8 cellular contexts compared by ENCODE assay signal in genomic region chr19:39846678-39847486, GRCh38. TPM values are rescaled to one million over a fixed set of nuclear protein-coding genes. Genes with fewer than 3 reads are reported as not detected.
DNase-seq lines count a peak whose midpoint lies in the region; ATAC-seq, FAIRE-seq and TF ChIP-seq lines count a peak whose summit lies in the region.

No MANE protein-coding gene starts in this region.

- H3K27ac Mint-ChIP-seq in T-helper 1 cell treated with Interleukin-12 subunit alpha and Interleukin-12 subunit beta and Interleukin-4 antibody, amounts not matched to agents 30 μg/mL and 1 μg/mL, for 36 hours, result peak overlapping the region; percentile 95
- peak overlapping the region; percentile 97 for H3K27ac Mint-ChIP-seq in activated naive CD8-positive, alpha-beta T cell

- H3K4me3 Mint-ChIP-seq in T-helper 1 cell treated with Interleukin-12 subunit alpha and Interleukin-12 subunit beta and Interleukin-4 antibody, amounts not matched to agents 30 μg/mL and 1 μg/mL, for 36 hours, result peak overlapping the region; percentile 90
- peak overlapping the region; percentile 97 for H3K4me3 Mint-ChIP-seq in activated naive CD8-positive, alpha-beta T cell

- no peak for FAIRE-seq in H54 (lab: Jason Lieb, UNC)

- peaks cover 36% of the 10 kb centered on the region for H3K4me1 Mint-ChIP-seq in T-helper 1 cell treated with Interleukin-12 subunit alpha and Interleukin-12 subunit beta and Interleukin-4 antibody, amounts not matched to agents 30 μg/mL and 1 μg/mL, for 36 hours (ENCODE audit: low read depth)
- peaks cover 38% of the 10 kb centered on the region for H3K4me1 Mint-ChIP-seq in activated naive CD8-positive, alpha-beta T cell (ENCODE audit: low read depth)

- H3K9me3 ChIP-seq in iPS-18c (ENCODE audit: control insufficient read depth, insufficient read depth, low read length) (no peaks in the 10 kb centered on the region), subcutaneous abdominal adipose tissue (ENCODE audit: control insufficient read depth in 5 of 5, low read length in 5 of 5) (no peaks in the 10 kb centered on the region)

- H3K9ac ChIP-seq in subcutaneous abdominal adipose tissue (ENCODE audit: low read length in 5 of 5), result peak overlapping the region; percentile 78 to 88 (median 86)

- TF ChIP-seq POLR2A in H54 (IDR thresholded peaks at IDR 0.05; ENCODE audit: low read depth, low read length), result no peak

- H3K36me3 Mint-ChIP-seq in T-helper 1 cell treated with Interleukin-12 subunit alpha and Interleukin-12 subunit beta and Interleukin-4 antibody, amounts not matched to agents 30 μg/mL and 1 μg/mL, for 36 hours (ENCODE audit: low read depth), result peaks cover 1% of the 10 kb centered on the region
- peaks cover 11% of the 10 kb centered on the region for H3K36me3 Mint-ChIP-seq in activated naive CD8-positive, alpha-beta T cell

- no peaks in the 10 kb centered on the region for H3K27me3 ChIP-seq in subcutaneous abdominal adipose tissue (ENCODE audit: control insufficient read depth in 5 of 5, insufficient read depth in 4 of 5, low read length in 5 of 5)

- H3K4me3 ChIP-seq in iPS-18c (ENCODE audit: insufficient read depth, low read depth, low read length) (peak overlapping the region; percentile 56), subcutaneous abdominal adipose tissue (ENCODE audit: low read depth in 1 of 5, low read length in 5 of 5) (peak overlapping the region; percentile 62 to 89 (median 80))

- no peaks in the 10 kb centered on the region for H3K9me3 Mint-ChIP-seq in T-helper 1 cell treated with Interleukin-12 subunit alpha and Interleukin-12 subunit beta and Interleukin-4 antibody, amounts not matched to agents 30 μg/mL and 1 μg/mL, for 36 hours
- H3K9me3 Mint-ChIP-seq in activated naive CD8-positive, alpha-beta T cell (ENCODE audit: low read depth), result no peaks in the 10 kb centered on the region

- no peaks in the 10 kb centered on the region for H3K27me3 Mint-ChIP-seq in T-helper 1 cell treated with Interleukin-12 subunit alpha and Interleukin-12 subunit beta and Interleukin-4 antibody, amounts not matched to agents 30 μg/mL and 1 μg/mL, for 36 hours (ENCODE audit: low read depth)
- H3K27me3 Mint-ChIP-seq in activated naive CD8-positive, alpha-beta T cell, result peaks cover 2% of the 10 kb centered on the region

- no peaks in the 10 kb centered on the region for H3K36me3 ChIP-seq in subcutaneous abdominal adipose tissue (ENCODE audit: control insufficient read depth in 5 of 5, insufficient read depth in 5 of 5, low read length in 5 of 5)

- peaks cover 3 to 33% (median 29%) of the 10 kb centered on the region in 5 donors for H3K4me1 ChIP-seq in subcutaneous abdominal adipose tissue (ENCODE audit: control insufficient read depth in 5 of 5, insufficient read depth in 5 of 5, low read length in 5 of 5)

- H3K27ac ChIP-seq in subcutaneous abdominal adipose tissue (ENCODE audit: low read depth, low read length), result peak overlapping the region; percentile 80

- intact Hi-C loops in posterior vena cava (cut with DNase I), result loop anchor here in 1 of 2 donors (10.0 kb wide), 1 partner anchor 128 kb away; the partner anchor contains the start of gene PSMC4

- DNase-seq in T-helper 1 cell (no peak), H54 (ENCODE audit: insufficient read length, low spot score) (no peak), posterior vena cava (ENCODE audit: low spot score) (no peak)

- no peak for ATAC-seq in GM19395 (IDR thresholded peaks at IDR 0.05; ENCODE audit: unreplicated experiment)

RNA-seq across cellular contexts. Expression of gene FBL, which starts 0.7 kb away (rescaled TPM):
- total RNA-seq in posterior vena cava, result 100 to 1,000 TPM in 1 of 2 donors, 10 to 100 TPM in 1; 94.1 to 121 TPM

RNA-seq across cellular contexts. Expression of gene DYRK1B, which starts 12.9 kb away (rescaled TPM):
- 1 to 10 TPM; 5.4 to 8.7 TPM for total RNA-seq in posterior vena cava
